ENCODE assay signal across 25 cellular contexts in the genomic region with DNA sequence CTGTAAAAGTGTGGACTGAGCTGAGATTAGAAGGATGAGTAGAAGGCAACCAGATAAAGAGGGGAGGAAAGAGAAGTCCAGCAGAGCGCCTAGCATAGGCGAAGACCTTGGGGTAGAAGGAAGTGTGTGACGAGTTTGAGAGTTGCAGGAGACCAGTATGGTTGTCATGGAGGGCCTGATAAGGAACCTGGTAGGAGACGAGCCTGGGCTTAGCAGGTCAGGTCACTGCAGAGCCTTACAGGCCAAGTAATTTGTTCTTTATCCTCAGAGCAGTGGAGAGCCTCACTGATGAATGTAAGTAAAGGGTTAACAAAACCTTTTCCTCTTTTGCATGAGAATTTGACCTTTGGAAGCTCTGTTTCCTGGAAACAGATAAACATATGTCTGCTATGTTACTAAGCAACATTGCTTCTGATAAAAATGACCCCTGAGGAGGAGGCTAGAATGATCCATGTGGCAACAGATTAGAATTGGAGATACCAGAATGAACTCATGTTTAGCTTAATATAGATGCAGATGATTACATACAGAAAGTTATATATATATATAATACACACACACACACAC. TPM values are rescaled to one million over a fixed set of nuclear protein-coding genes. Genes with fewer than 3 reads are reported as not detected.
DNase-seq lines count a peak whose midpoint lies in the region; ATAC-seq and TF ChIP-seq lines count a peak whose summit lies in the region.
"Had no signal": no experiment of that assay in that cellular context is flagged by ENCODE, and none has a peak within 500 bp of the region (broad histone marks: within the 10 kb centered on the region; RNA-seq: fewer than 3 reads in every experiment).

No MANE protein-coding gene starts in this region.

- no peak for TF ChIP-seq POLR2A in erythroblast (IDR thresholded peaks at IDR 0.05; ENCODE audit: low read length)

- H3K27ac ChIP-seq in GM23338 (ENCODE audit: low read depth): no peak overlapping the region
- H3K27ac ChIP-seq in mesodermal cell (ENCODE audit: low read depth, low read length, severe bottlenecking): peak overlapping the region; percentile 90
- H3K27ac ChIP-seq in foreskin keratinocyte: no peak overlapping the region
- H3K27ac ChIP-seq: brain microvascular endothelial cell, colonic mucosa had no signal

- DNase-seq in GM23338 (ENCODE audit: low spot score) (peak; percentile 61), RKO (ENCODE audit: low spot score) (peak; percentile 24), erythroblast (lab: John Stamatoyannopoulos, UW) (peak; percentile 89 to 92), globus pallidus (ENCODE audit: low spot score) (no peak), foreskin keratinocyte (no peak), NCI-H128 (lab: John Stamatoyannopoulos, UW; ENCODE audit: unreplicated experiment) (no peak)
- DNase-seq: activated CD4-positive, alpha-beta T cell treated with anti-CD3 and anti-CD28 coated beads for 48 hours; brain microvascular endothelial cell; colonic mucosa; GOT3; natural killer cell; NCI-H226; posterior cingulate gyrus; SK-N-SH; stimulated activated CD4-positive, alpha-beta T cell treated with anti-CD3 and anti-CD28 coated beads, Interleukin-4, amount 100 ng/mL, for 1 hour; stimulated activated naive CD8-positive, alpha-beta T cell treated with anti-CD3 and anti-CD28 coated beads, Interleukin-15, amount 100 ng/mL, for 72 hours; T1000; upper lobe of left lung had no signal

- H3K9me3 Mint-ChIP-seq in GM23338: peaks cover 5% of the 10 kb centered on the region; the same call in 1 of the 3 replicates
- H3K9me3 Mint-ChIP-seq: activated T-helper 2 cell treated with anti-CD3 and anti-CD28 coated beads, Interferon-gamma antibody, Interleukin-2, Interleukin-4, amounts not matched to agents 10 μg/mL and 5 μg/mL and 100 μg/mL, durations not matched to agents 14 hours and 24 hours and 36 hours; natural killer cell; stimulated activated naive CD8-positive, alpha-beta T cell treated with anti-CD3 and anti-CD28 coated beads, Interleukin-15, amount 100 ng/mL, for 72 hours had no signal

- H3K36me3 ChIP-seq in GM23338 (ENCODE audit: insufficient read depth) (no peaks in the 10 kb centered on the region), mesodermal cell (ENCODE audit: control insufficient read depth, insufficient read depth, low read length) (no peaks in the 10 kb centered on the region)
- H3K36me3 ChIP-seq: brain microvascular endothelial cell, colonic mucosa, upper lobe of left lung had no signal

- ATAC-seq in GM23338: no peak
- ATAC-seq in GM18502 (IDR thresholded peaks at IDR 0.05; ENCODE audit: poor library complexity, unreplicated experiment): no peak
- ATAC-seq in foreskin keratinocyte: no peak
- ATAC-seq: natural killer cell; stimulated activated naive CD8-positive, alpha-beta T cell treated with anti-CD3 and anti-CD28 coated beads, Interleukin-15, amount 100 ng/mL, for 72 hours had no signal

- H3K4me1 ChIP-seq in GM23338 (ENCODE audit: insufficient read depth) (peaks cover 18% of the 10 kb centered on the region), mesodermal cell (ENCODE audit: control insufficient read depth, insufficient read depth, low read length, poor library complexity, severe bottlenecking) (peaks cover 24% of the 10 kb centered on the region), foreskin keratinocyte (no peaks in the 10 kb centered on the region)
- H3K4me1 ChIP-seq: colonic mucosa had no signal

- peaks cover 22% of the 10 kb centered on the region for H3K4me1 Mint-ChIP-seq in GM23338

- H3K4me3 Mint-ChIP-seq in GM23338: no peak overlapping the region
- H3K4me3 Mint-ChIP-seq: natural killer cell; stimulated activated naive CD8-positive, alpha-beta T cell treated with anti-CD3 and anti-CD28 coated beads, Interleukin-15, amount 100 ng/mL, for 72 hours had no signal

- 0 out of 2 replicates have a peak, but pooled peaks cover 5% of the 10 kb centered on the region for H3F3A ChIP-seq in GM23338 (replicated peaks; ENCODE audit: low read depth)

- no peak for TF ChIP-seq CTCF in GM23338 (conservative IDR thresholded peaks at IDR 0.05; ENCODE audit: low read depth in 2 of 2)
- TF ChIP-seq CTCF in foreskin keratinocyte (conservative IDR thresholded peaks at IDR 0.05): no peak

- H2AFZ ChIP-seq in GM23338: no peak overlapping the region

- H3K36me3 Mint-ChIP-seq in GM23338 (ENCODE audit: low read depth): no peaks in the 10 kb centered on the region
- H3K36me3 Mint-ChIP-seq: natural killer cell had no signal

- no peak overlapping the region for H3K27ac Mint-ChIP-seq in GM23338
- H3K27ac Mint-ChIP-seq: activated T-helper 2 cell treated with anti-CD3 and anti-CD28 coated beads, Interferon-gamma antibody, Interleukin-2, Interleukin-4, amounts not matched to agents 10 μg/mL and 5 μg/mL and 100 μg/mL, durations not matched to agents 14 hours and 24 hours and 36 hours; natural killer cell; stimulated activated naive CD8-positive, alpha-beta T cell treated with anti-CD3 and anti-CD28 coated beads, Interleukin-15, amount 100 ng/mL, for 72 hours had no signal

- H3K9me2 ChIP-seq in GM23338 (ENCODE audit: insufficient read depth): no peaks in the 10 kb centered on the region
- H3K9me2 ChIP-seq: SK-N-SH had no signal

- WGBS in mesodermal cell (ENCODE audit: insufficient coverage in 2 of 2), 2 experiments: 50 to 54% methylated on average over 4 of the region's 4 CpGs

- H3K4me3 ChIP-seq in GM23338: no peak overlapping the region; the same call in 1 of the 2 replicates
- no peak overlapping the region for H3K4me3 ChIP-seq in mesodermal cell (ENCODE audit: extremely low read depth, insufficient read depth, low read length, poor library complexity, severe bottlenecking)
- H3K4me3 ChIP-seq: colonic mucosa, lung, upper lobe of left lung had no signal

- H4K20me1 ChIP-seq in GM23338 (replicated peaks; ENCODE audit: insufficient read depth): no peaks in the 10 kb centered on the region; the same call in 1 of the 2 replicates

- H3K9me3 ChIP-seq in mesodermal cell (ENCODE audit: control insufficient read depth, low read length): no peaks in the 10 kb centered on the region
- H3K9me3 ChIP-seq: colonic mucosa, SK-N-SH, upper lobe of left lung had no signal

- H3K27me3 Mint-ChIP-seq in GM23338 (ENCODE audit: insufficient read depth, low read depth, poor library complexity): peaks cover 23% of the 10 kb centered on the region

- H3K79me2 ChIP-seq in GM23338 (replicated peaks; ENCODE audit: insufficient read depth): no peaks in the 10 kb centered on the region

- H3K4me2 ChIP-seq in GM23338: peak overlapping the region; percentile 73; the same call in 1 of the 2 replicates
- H3K4me2 ChIP-seq: SK-N-SH had no signal

- H3K27me3 ChIP-seq in GM23338 (ENCODE audit: insufficient read depth) (peaks cover 38% of the 10 kb centered on the region), foreskin keratinocyte (peaks cover 77% of the 10 kb centered on the region)

TF ChIP-seq in GM23338, 12 proteins besides CTCF, POLR2A, EP300 and RAD21 (continues in another document):
- no peak for TF ChIP-seq EZH2 (IDR thresholded peaks at IDR 0.05; ENCODE audit: low read depth, unreplicated experiment)
- TF ChIP-seq ZNF331 (CRISPR knock-in tag; IDR thresholded peaks at IDR 0.05; ENCODE audit: low read depth): no peak

RNA-seq across cellular contexts. Expression of a gene that starts 2.9 kb away (rescaled TPM):
- 3.6 and 4.8 TPM in 2 replicates for total RNA-seq in GM23338 (2014; rRNA removed; shearing (Covaris generic))
- polyA plus RNA-seq in GM23338 (2016; fragmentation: Nextera tagmentation; extraction: Ambion mirVana): 1.0 and 1.5 TPM in 2 replicates
- 14.7 TPM for polyA plus RNA-seq in mesodermal cell (2013, experiment 1 of 2)
- 11.1 TPM for polyA plus RNA-seq in mesodermal cell (2013, experiment 2 of 2)
- 0.18 TPM in 1 of 2 replicates, not detected in the other for total RNA-seq in foreskin keratinocyte
- polyA plus RNA-seq in foreskin keratinocyte: 0.17 and 0.22 TPM in 2 replicates
- total RNA-seq: MCF 10A had no signal

RNA-seq across cellular contexts. Expression of a gene that starts 15.6 kb away (rescaled TPM):
- not detected in 2 replicates for total RNA-seq in GM23338 (2014; rRNA removed; shearing (Covaris generic))
- polyA plus RNA-seq in GM23338 (2016; fragmentation: Nextera tagmentation; extraction: Ambion mirVana) (0.17 TPM in 1 of 2 replicates, not detected in the other), foreskin keratinocyte (not detected in 2 replicates)
- 0.66 TPM for polyA plus RNA-seq in mesodermal cell (2013, experiment 1 of 2)
- not detected for polyA plus RNA-seq in mesodermal cell (2013, experiment 2 of 2)
- not detected in 2 replicates for total RNA-seq in foreskin keratinocyte
- total RNA-seq: activated T-helper 2 cell treated with anti-CD3 and anti-CD28 coated beads, Interferon-gamma antibody, Interleukin-2, Interleukin-4, amounts not matched to agents 10 μg/mL and 5 μg/mL and 100 μg/mL, durations not matched to agents 14 hours and 24 hours and 36 hours; endothelial cell of umbilical vein; MCF 10A had no signal
- polyA plus RNA-seq: endothelial cell of umbilical vein, SK-N-SH had no signal

RNA-seq across cellular contexts. Expression of a gene that starts 38.2 kb away (rescaled TPM):
- total RNA-seq in GM23338 (2014; rRNA removed; shearing (Covaris generic)): 0.10 TPM in 1 of 2 replicates, not detected in the other
- polyA plus RNA-seq in GM23338 (2016; fragmentation: Nextera tagmentation; extraction: Ambion mirVana) (0.38 and 0.95 TPM in 2 replicates), foreskin keratinocyte (not detected in 2 replicates)
- 0.88 TPM for polyA plus RNA-seq in mesodermal cell (2013, experiment 1 of 2)
- 0.66 TPM for polyA plus RNA-seq in mesodermal cell (2013, experiment 2 of 2)
- not detected in 2 replicates for total RNA-seq in foreskin keratinocyte
- total RNA-seq: activated T-helper 2 cell treated with anti-CD3 and anti-CD28 coated beads, Interferon-gamma antibody, Interleukin-2, Interleukin-4, amounts not matched to agents 10 μg/mL and 5 μg/mL and 100 μg/mL, durations not matched to agents 14 hours and 24 hours and 36 hours; colonic mucosa; endothelial cell of umbilical vein; MCF 10A; natural killer cell; skeletal muscle tissue; upper lobe of left lung had no signal

Comparison
In these comparisons a context has a peak if more than half of its experiments do, and no peak if none do; other contexts are left out.
1. DNase-seq: peak in GM23338 (single experiment), RKO (single experiment) and erythroblast (2 of 2); none in globus pallidus (single experiment), foreskin keratinocyte (0 of 2) and NCI-H128 (single experiment).